19 cellular contexts compared by ENCODE assay signal in the genomic region with DNA sequence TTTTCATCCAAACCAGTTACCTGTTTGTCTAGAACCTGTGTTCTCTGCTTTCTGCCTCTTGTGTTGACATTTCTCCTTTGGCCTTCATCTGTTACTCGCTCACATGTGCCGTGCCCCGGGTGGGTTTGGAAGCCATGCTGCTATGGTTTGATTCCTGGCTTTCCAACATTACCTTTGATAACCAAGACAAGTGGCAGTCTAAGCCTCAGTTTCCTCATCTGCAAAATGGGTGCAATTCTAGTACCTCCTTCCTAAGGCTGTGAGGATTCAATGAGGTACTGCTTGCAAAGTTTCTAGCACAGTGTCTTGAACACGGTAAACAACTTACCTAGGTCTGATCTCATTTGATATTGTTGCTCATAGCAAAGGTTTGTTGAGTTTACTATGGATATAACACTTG.
"Had no signal": no experiment of that assay in that cellular context is flagged by ENCODE, and none has a peak within 500 bp of the region (broad histone marks: within the 10 kb centered on the region; RNA-seq: fewer than 3 reads in every experiment).

No MANE protein-coding gene starts in this region.

- FAIRE-seq: islet of Langerhans, kidney, pancreas, small intestine had no signal

- H3K9me3 ChIP-seq: left ventricle myocardium inferior, pancreas, prostate gland, sigmoid colon, spleen, thyroid gland, transverse colon, upper lobe of left lung, vagina had no signal

- ATAC-seq: left colon; naive thymus-derived CD8-positive, alpha-beta T cell; pancreas; stimulated activated effector memory CD8-positive, alpha-beta T cell treated with anti-CD3 and anti-CD28 coated beads, Interleukin-12 subunit alpha, Interleukin-12 subunit beta, amount 100 ng/mL, for 72 hours had no signal

- H3K4me1 ChIP-seq: pancreas, prostate gland, thyroid gland, transverse colon, upper lobe of left lung had no signal

- H3K27me3 ChIP-seq: pancreas, sigmoid colon, spleen, thyroid gland, transverse colon, upper lobe of left lung, vagina had no signal

- DNase-seq: hippocampal formation; kidney; left colon; left ventricle myocardium inferior; naive thymus-derived CD8-positive, alpha-beta T cell; pancreas; retina; sigmoid colon; small intestine; spleen; stimulated activated CD4-positive, alpha-beta T cell treated with anti-CD3 and anti-CD28 coated beads, Interleukin-4, amount 100 ng/mL, for 24 hours; stimulated activated naive CD4-positive, alpha-beta T cell; transverse colon; upper lobe of left lung had no signal

- H3K4me3 ChIP-seq: left ventricle myocardium inferior, pancreas, prostate gland, sigmoid colon, spleen, thyroid gland, transverse colon, upper lobe of left lung, vagina had no signal

- H3K36me3 ChIP-seq: left ventricle myocardium inferior, pancreas, prostate gland, sigmoid colon, spleen, thyroid gland, transverse colon, upper lobe of left lung, vagina had no signal

- H3K27ac ChIP-seq: left ventricle myocardium inferior, pancreas, prostate gland, sigmoid colon, thyroid gland, transverse colon, vagina had no signal
